ENCODE assay signal across 1 cellular context in genomic region chr14:64540208-64541202, GRCh38.
TF ChIP-seq lines count a peak whose summit lies in the region.

Gene HSPA2, plus strand, starts transcription at chr14:64540741. Its CDS starts 109 bp downstream, at chr14:64540850.

TF ChIP-seq in GM12878, 131 proteins besides CTCF, POLR2A, EP300 and RAD21 (continued from another document):
- no peak for TF ChIP-seq ATF3 (IDR thresholded peaks at IDR 0.05; ENCODE audit: borderline replicate concordance, extremely low read depth, low read depth, low read length)
